In the genomic region with DNA sequence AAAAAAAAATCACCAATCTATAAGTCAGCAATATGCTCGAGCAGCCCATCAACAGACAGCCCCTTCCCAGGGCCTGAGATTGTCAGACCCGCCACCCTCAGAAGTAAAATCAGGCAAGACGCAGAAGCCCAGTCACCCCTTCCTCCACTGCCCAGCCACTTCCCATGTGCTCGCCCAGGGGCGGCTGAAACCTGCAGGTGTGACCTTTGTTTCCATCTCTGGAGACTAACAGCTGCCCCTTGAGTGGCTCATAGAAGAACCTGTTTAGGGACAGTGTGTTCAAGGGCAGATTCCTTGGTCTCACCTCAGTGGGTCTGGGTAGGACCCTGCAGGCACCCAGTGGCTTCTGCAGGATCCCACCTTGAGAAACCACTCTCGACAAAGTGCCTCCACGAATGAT, we compare ENCODE assay signal across 20 cellular contexts.
"Had no signal": no experiment of that assay in that cellular context is flagged by ENCODE, and none has a peak within 500 bp of the region (broad histone marks: within the 10 kb centered on the region; RNA-seq: fewer than 3 reads in every experiment).

No MANE protein-coding gene starts in this region.

- DNase-seq: activated CD4-positive, alpha-beta memory T cell treated with anti-CD3 and anti-CD28 coated beads, Interleukin-2, amount 10 ng/mL, durations not matched to agents 7 days and 5 days; activated CD4-positive, alpha-beta T cell treated with anti-CD3 and anti-CD28 coated beads for 48 hours; activated effector memory CD4-positive, alpha-beta T cell treated with Interleukin-2 at 50 U/mL for 16 hours; activated naive CD4-positive, alpha-beta T cell treated with anti-CD3 and anti-CD28 coated beads, Interleukin-2, amount 50 U/mL, for 16 hours; activated naive CD8-positive, alpha-beta T cell treated with anti-CD3 and anti-CD28 coated beads, Interleukin-2, amount 50 U/mL, for 24 hours; activated T-cell treated with anti-CD3 and anti-CD28 coated beads, Interleukin-2, amount 50 U/mL, for 72 hours; brain microvascular endothelial cell; effector memory CD8-positive, alpha-beta T cell; left cardiac atrium; stimulated activated CD4-positive, alpha-beta T cell treated with anti-CD3 and anti-CD28 coated beads, Interleukin-12 subunit alpha, Interleukin-12 subunit beta, amount 100 ng/mL, for 4 hours; stimulated activated CD4-positive, alpha-beta T cell treated with anti-CD3 and anti-CD28 coated beads, Interleukin-4, amount 100 ng/mL, for 4 hours; upper lobe of right lung had no signal

- ATAC-seq: activated naive CD8-positive, alpha-beta T cell treated with anti-CD3 and anti-CD28 coated beads, Interleukin-2, amount 50 U/mL, for 24 hours; activated T-cell treated with anti-CD3 and anti-CD28 coated beads, Interleukin-2, amount 50 U/mL, for 72 hours; effector memory CD8-positive, alpha-beta T cell; esophagus mucosa; left cardiac atrium had no signal

- H3K4me3 Mint-ChIP-seq: activated CD4-positive, alpha-beta memory T cell treated with anti-CD3 and anti-CD28 coated beads, Interleukin-2, amount 10 ng/mL, durations not matched to agents 7 days and 5 days; activated naive CD8-positive, alpha-beta T cell treated with anti-CD3 and anti-CD28 coated beads, Interleukin-2, amount 50 U/mL, for 24 hours; activated T-cell treated with anti-CD3 and anti-CD28 coated beads, Interleukin-2, amount 50 U/mL, for 72 hours; effector memory CD8-positive, alpha-beta T cell; memory B cell; neural crest cell; stimulated activated naive CD8-positive, alpha-beta T cell treated with anti-CD3 and anti-CD28 coated beads, Interleukin-15, Interleukin-2, amounts not matched to agents 100 ng/mL and 50 ng/mL, for 24 hours had no signal

- H3K9me3 Mint-ChIP-seq: activated CD4-positive, alpha-beta memory T cell treated with anti-CD3 and anti-CD28 coated beads, Interleukin-2, amount 10 ng/mL, durations not matched to agents 7 days and 5 days; activated naive CD8-positive, alpha-beta T cell treated with anti-CD3 and anti-CD28 coated beads, Interleukin-2, amount 50 U/mL, for 24 hours; activated T-cell treated with anti-CD3 and anti-CD28 coated beads, Interleukin-2, amount 50 U/mL, for 72 hours; effector memory CD8-positive, alpha-beta T cell; memory B cell; neural crest cell; stimulated activated naive CD8-positive, alpha-beta T cell treated with anti-CD3 and anti-CD28 coated beads, Interleukin-15, Interleukin-2, amounts not matched to agents 100 ng/mL and 50 ng/mL, for 24 hours had no signal

- H3K9me3 ChIP-seq: prostate gland, right atrium auricular region, upper lobe of right lung had no signal

- H3K4me3 ChIP-seq: prostate gland, right atrium auricular region, SK-N-MC, upper lobe of right lung had no signal

- H3K36me3 Mint-ChIP-seq: memory B cell had no signal

- H3K36me3 ChIP-seq: brain microvascular endothelial cell, prostate gland, right atrium auricular region, upper lobe of right lung had no signal

- H3K27ac Mint-ChIP-seq: activated CD4-positive, alpha-beta memory T cell treated with anti-CD3 and anti-CD28 coated beads, Interleukin-2, amount 10 ng/mL, durations not matched to agents 7 days and 5 days; activated naive CD8-positive, alpha-beta T cell treated with anti-CD3 and anti-CD28 coated beads, Interleukin-2, amount 50 U/mL, for 24 hours; activated T-cell treated with anti-CD3 and anti-CD28 coated beads, Interleukin-2, amount 50 U/mL, for 72 hours; effector memory CD8-positive, alpha-beta T cell; memory B cell; stimulated activated naive CD8-positive, alpha-beta T cell treated with anti-CD3 and anti-CD28 coated beads, Interleukin-15, Interleukin-2, amounts not matched to agents 100 ng/mL and 50 ng/mL, for 24 hours had no signal

- H3K4me1 Mint-ChIP-seq: activated CD4-positive, alpha-beta memory T cell treated with anti-CD3 and anti-CD28 coated beads, Interleukin-2, amount 10 ng/mL, durations not matched to agents 7 days and 5 days; activated naive CD8-positive, alpha-beta T cell treated with anti-CD3 and anti-CD28 coated beads, Interleukin-2, amount 50 U/mL, for 24 hours; memory B cell had no signal

- H3K27ac ChIP-seq: brain microvascular endothelial cell, prostate gland, right atrium auricular region, SK-N-MC, upper lobe of right lung had no signal

- H3K27me3 ChIP-seq: brain microvascular endothelial cell, dorsolateral prefrontal cortex, right atrium auricular region, upper lobe of right lung had no signal

- H3K27me3 Mint-ChIP-seq: stimulated activated naive CD8-positive, alpha-beta T cell treated with anti-CD3 and anti-CD28 coated beads, Interleukin-15, Interleukin-2, amounts not matched to agents 100 ng/mL and 50 ng/mL, for 24 hours had no signal

- H3K4me1 ChIP-seq: prostate gland had no signal
